In genomic region chr5:123157797-123158528, GRCh38 we compare ENCODE assay signal across 1 cellular context.
TF ChIP-seq lines count a peak whose summit lies in the region.

No MANE protein-coding gene starts in this region.

TF ChIP-seq in HEK293, 187 proteins besides CTCF, POLR2A, EP300 and RAD21 (continued from another document and continues in another):
- TF ChIP-seq, protein P1, sequence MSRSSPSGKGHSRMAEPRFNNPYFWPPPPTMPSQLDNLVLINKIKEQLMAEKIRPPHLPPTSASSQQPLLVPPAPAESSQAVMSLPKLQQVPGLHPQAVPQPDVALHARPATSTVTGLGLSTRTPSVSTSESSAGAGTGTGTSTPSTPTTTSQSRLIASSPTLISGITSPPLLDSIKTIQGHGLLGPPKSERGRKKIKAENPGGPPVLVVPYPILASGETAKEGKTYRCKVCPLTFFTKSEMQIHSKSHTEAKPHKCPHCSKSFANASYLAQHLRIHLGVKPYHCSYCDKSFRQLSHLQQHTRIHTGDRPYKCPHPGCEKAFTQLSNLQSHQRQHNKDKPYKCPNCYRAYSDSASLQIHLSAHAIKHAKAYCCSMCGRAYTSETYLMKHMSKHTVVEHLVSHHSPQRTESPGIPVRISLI (tag by site-specific recombination; IDR thresholded peaks at IDR 0.05), result peak; percentile 82
- TF ChIP-seq ZNF776 (tag by site-specific recombination; IDR thresholded peaks at IDR 0.05; ENCODE audit: borderline replicate concordance) (no peak), ZNF18 (tag by site-specific recombination; IDR thresholded peaks at IDR 0.05) (0 out of 2 replicates have a peak, but pooled peaks have one; percentile 52), ZBTB21 (tag by site-specific recombination; IDR thresholded peaks at IDR 0.05) (peak; percentile 39; the same call in 1 of the 2 replicates), ZSCAN30 (tag by site-specific recombination; IDR thresholded peaks at IDR 0.05) (peak; percentile 78), ZNF449 (tag by site-specific recombination; IDR thresholded peaks at IDR 0.05) (peak; percentile 54; the same call in 1 of the 2 replicates), GFI1B (tag by site-specific recombination; IDR thresholded peaks at IDR 0.05) (peak; percentile 97), ZEB2 (tag by site-specific recombination; IDR thresholded peaks at IDR 0.05) (peak; percentile 95), KLF7 (tag by site-specific recombination; IDR thresholded peaks at IDR 0.05; ENCODE audit: borderline replicate concordance) (no peak), ZNF843 (tag by site-specific recombination; IDR thresholded peaks at IDR 0.05) (peak; percentile 91), ZBTB1 (tag by site-specific recombination; IDR thresholded peaks at IDR 0.05) (0 out of 2 replicates have a peak, but pooled peaks have one; percentile 40), SCRT2 (tag by site-specific recombination; IDR thresholded peaks at IDR 0.05) (peak; percentile 80), ZNF169 (tag by site-specific recombination; IDR thresholded peaks at IDR 0.05) (no peak), ZNF596 (tag by site-specific recombination; IDR thresholded peaks at IDR 0.05) (peak; percentile 15; the same call in 1 of the 2 replicates), HOXD13 (CRISPR knock-in tag; IDR thresholded peaks at IDR 0.05; ENCODE audit: borderline replicate concordance) (peak; percentile 38; the same call in 1 of the 2 replicates), BCL11A (tag by site-specific recombination; IDR thresholded peaks at IDR 0.05; ENCODE audit: low read depth) (peak; percentile 70; the same call in 1 of the 2 replicates), TCF7L2 (IDR thresholded peaks at IDR 0.05; ENCODE audit: borderline replicate concordance, low read depth, low read length) (peak; percentile 94), KLF8 (tag by site-specific recombination; IDR thresholded peaks at IDR 0.05) (peak; percentile 59; the same call in 1 of the 2 replicates), ZNF837 (tag by site-specific recombination; IDR thresholded peaks at IDR 0.05) (no peak), ZNF558 (tag by site-specific recombination; IDR thresholded peaks at IDR 0.05) (peak; percentile 68), ZNF174 (tag by site-specific recombination; IDR thresholded peaks at IDR 0.05) (no peak), ZNF391 (tag by site-specific recombination; IDR thresholded peaks at IDR 0.05; ENCODE audit: borderline replicate concordance, low read depth) (peak; percentile 52; the same call in 1 of the 2 replicates), ZNF223 (tag by site-specific recombination; IDR thresholded peaks at IDR 0.05) (no peak), ZNF747 (tag by site-specific recombination; IDR thresholded peaks at IDR 0.05) (no peak), EGR2 (tag by site-specific recombination; IDR thresholded peaks at IDR 0.05; ENCODE audit: low read depth) (no peak), ZXDB (tag by site-specific recombination; IDR thresholded peaks at IDR 0.05) (peak; percentile 78), WT1 (tag by site-specific recombination; IDR thresholded peaks at IDR 0.05) (peak; percentile 47; the same call in 1 of the 2 replicates), ZFP69B (tag by site-specific recombination; IDR thresholded peaks at IDR 0.05) (peak; percentile 71), ZNF549 (tag by site-specific recombination; IDR thresholded peaks at IDR 0.05) (no peak), ZNF2 (tag by site-specific recombination; IDR thresholded peaks at IDR 0.05) (peak; percentile 66), YY2 (tag by site-specific recombination; IDR thresholded peaks at IDR 0.05) (0 out of 2 replicates have a peak, but pooled peaks have one; percentile 45), ZBTB17 (tag by site-specific recombination; IDR thresholded peaks at IDR 0.05) (0 out of 2 replicates have a peak, but pooled peaks have one; percentile 61), PRDM6 (tag by site-specific recombination; IDR thresholded peaks at IDR 0.05) (peak; percentile 98), KLF17 (tag by site-specific recombination; IDR thresholded peaks at IDR 0.05) (peak; percentile 46; the same call in 1 of the 2 replicates), YY1 (tag by site-specific recombination; IDR thresholded peaks at IDR 0.05) (peak; percentile 65; the same call in 1 of the 2 replicates), SCRT1 (tag by site-specific recombination; IDR thresholded peaks at IDR 0.05; ENCODE audit: borderline replicate concordance) (peak; percentile 28; the same call in 1 of the 2 replicates), ZBTB8A (tag by site-specific recombination; IDR thresholded peaks at IDR 0.05) (peak; percentile 59), ZNF324 (tag by site-specific recombination; IDR thresholded peaks at IDR 0.05) (peak; percentile 71; the same call in 1 of the 2 replicates), INSM2 (tag by site-specific recombination; IDR thresholded peaks at IDR 0.05) (peak; percentile 95), ZNF24 (tag by site-specific recombination; IDR thresholded peaks at IDR 0.05) (peak; percentile 85), ZNF692 (tag by site-specific recombination; IDR thresholded peaks at IDR 0.05) (peak; percentile 29; the same call in 1 of the 2 replicates), ZNF660 (tag by site-specific recombination; IDR thresholded peaks at IDR 0.05) (peak; percentile 74; the same call in 1 of the 2 replicates), ZIC2 (tag by site-specific recombination; IDR thresholded peaks at IDR 0.05) (peak; percentile 48), ZNF248 (tag by site-specific recombination; IDR thresholded peaks at IDR 0.05) (no peak), IKZF3 (tag by site-specific recombination; IDR thresholded peaks at IDR 0.05) (peak; percentile 95), ZFP37 (tag by site-specific recombination; IDR thresholded peaks at IDR 0.05) (no peak; the same call in 1 of the 2 replicates), ZNF510 (tag by site-specific recombination; IDR thresholded peaks at IDR 0.05; ENCODE audit: insufficient replicate concordance) (no peak), SP2 (tag by site-specific recombination; IDR thresholded peaks at IDR 0.05) (peak; percentile 42; the same call in 1 of the 2 replicates)
- TF ChIP-seq, protein P2, sequence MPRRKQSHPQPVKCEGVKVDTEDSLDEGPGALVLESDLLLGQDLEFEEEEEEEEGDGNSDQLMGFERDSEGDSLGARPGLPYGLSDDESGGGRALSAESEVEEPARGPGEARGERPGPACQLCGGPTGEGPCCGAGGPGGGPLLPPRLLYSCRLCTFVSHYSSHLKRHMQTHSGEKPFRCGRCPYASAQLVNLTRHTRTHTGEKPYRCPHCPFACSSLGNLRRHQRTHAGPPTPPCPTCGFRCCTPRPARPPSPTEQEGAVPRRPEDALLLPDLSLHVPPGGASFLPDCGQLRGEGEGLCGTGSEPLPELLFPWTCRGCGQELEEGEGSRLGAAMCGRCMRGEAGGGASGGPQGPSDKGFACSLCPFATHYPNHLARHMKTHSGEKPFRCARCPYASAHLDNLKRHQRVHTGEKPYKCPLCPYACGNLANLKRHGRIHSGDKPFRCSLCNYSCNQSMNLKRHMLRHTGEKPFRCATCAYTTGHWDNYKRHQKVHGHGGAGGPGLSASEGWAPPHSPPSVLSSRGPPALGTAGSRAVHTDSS (tag by site-specific recombination; IDR thresholded peaks at IDR 0.05), result 0 out of 2 replicates have a peak, but pooled peaks have one; percentile 41
- TF ChIP-seq, protein P3, sequence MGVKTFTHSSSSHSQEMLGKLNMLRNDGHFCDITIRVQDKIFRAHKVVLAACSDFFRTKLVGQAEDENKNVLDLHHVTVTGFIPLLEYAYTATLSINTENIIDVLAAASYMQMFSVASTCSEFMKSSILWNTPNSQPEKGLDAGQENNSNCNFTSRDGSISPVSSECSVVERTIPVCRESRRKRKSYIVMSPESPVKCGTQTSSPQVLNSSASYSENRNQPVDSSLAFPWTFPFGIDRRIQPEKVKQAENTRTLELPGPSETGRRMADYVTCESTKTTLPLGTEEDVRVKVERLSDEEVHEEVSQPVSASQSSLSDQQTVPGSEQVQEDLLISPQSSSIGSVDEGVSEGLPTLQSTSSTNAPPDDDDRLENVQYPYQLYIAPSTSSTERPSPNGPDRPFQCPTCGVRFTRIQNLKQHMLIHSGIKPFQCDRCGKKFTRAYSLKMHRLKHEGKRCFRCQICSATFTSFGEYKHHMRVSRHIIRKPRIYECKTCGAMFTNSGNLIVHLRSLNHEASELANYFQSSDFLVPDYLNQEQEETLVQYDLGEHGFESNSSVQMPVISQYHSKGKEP (tag by site-specific recombination; IDR thresholded peaks at IDR 0.05), result peak; percentile 80
- TF ChIP-seq, protein P4, sequence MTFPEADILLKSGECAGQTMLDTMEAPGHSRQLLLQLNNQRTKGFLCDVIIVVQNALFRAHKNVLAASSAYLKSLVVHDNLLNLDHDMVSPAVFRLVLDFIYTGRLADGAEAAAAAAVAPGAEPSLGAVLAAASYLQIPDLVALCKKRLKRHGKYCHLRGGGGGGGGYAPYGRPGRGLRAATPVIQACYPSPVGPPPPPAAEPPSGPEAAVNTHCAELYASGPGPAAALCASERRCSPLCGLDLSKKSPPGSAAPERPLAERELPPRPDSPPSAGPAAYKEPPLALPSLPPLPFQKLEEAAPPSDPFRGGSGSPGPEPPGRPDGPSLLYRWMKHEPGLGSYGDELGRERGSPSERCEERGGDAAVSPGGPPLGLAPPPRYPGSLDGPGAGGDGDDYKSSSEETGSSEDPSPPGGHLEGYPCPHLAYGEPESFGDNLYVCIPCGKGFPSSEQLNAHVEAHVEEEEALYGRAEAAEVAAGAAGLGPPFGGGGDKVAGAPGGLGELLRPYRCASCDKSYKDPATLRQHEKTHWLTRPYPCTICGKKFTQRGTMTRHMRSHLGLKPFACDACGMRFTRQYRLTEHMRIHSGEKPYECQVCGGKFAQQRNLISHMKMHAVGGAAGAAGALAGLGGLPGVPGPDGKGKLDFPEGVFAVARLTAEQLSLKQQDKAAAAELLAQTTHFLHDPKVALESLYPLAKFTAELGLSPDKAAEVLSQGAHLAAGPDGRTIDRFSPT (tag by site-specific recombination; IDR thresholded peaks at IDR 0.05), result peak; percentile 82; the same call in 1 of the 2 replicates
